Comparison of ENCODE assay signal across 9 cellular contexts in genomic region chr1:229230893-229231753, GRCh38. TPM values are rescaled to one million over a fixed set of nuclear protein-coding genes. Genes with fewer than 3 reads are reported as not detected.
DNase-seq lines count a peak whose midpoint lies in the region; ATAC-seq, FAIRE-seq and TF ChIP-seq lines count a peak whose summit lies in the region.
"Had no signal": no experiment of that assay in that cellular context is flagged by ENCODE, and none has a peak within 500 bp of the region (broad histone marks: within the 10 kb centered on the region; RNA-seq: fewer than 3 reads in every experiment).

No MANE protein-coding gene starts in this region.

- H3K4me3 ChIP-seq in HCT116 (replicated peaks in 1 of 2; ENCODE audit: low read depth in 1 of 2, low read length in 2 of 2) = peak overlapping the region in 1 of 2 experiments; percentile 1; a peak in 1 of 4 replicates
- H3K4me3 ChIP-seq: GM12878 had no signal

- H3K36me3 Mint-ChIP-seq in CD4-positive, alpha-beta T cell (ENCODE audit: low read depth) = no peaks in the 10 kb centered on the region

- TF ChIP-seq CTCF in HCT116 (IDR thresholded peaks at IDR 0.05 in 2 of 3, conservative IDR thresholded peaks at IDR 0.05 in 1 of 3; ENCODE audit: borderline replicate concordance in 1 of 3, insufficient read depth in 1 of 3, low read depth in 2 of 3, low read length in 2 of 3) = no peak
- TF ChIP-seq CTCF in CD4-positive, alpha-beta T cell (IDR thresholded peaks at IDR 0.05) = no peak

- no peaks in the 10 kb centered on the region for H3K27me3 Mint-ChIP-seq in CD4-positive, alpha-beta T cell

- RAD21 ChIA-PET in HCT116 (lab: Charles Lee; ENCODE audit: low non-redundant PET in 1 of 2, low total read pairs in 2 of 2, uncharacterized antibody in 2 of 2, unreplicated experiment in 2 of 2) = interaction anchor here in 1 of 2 experiments (0.7 to 1.4 kb wide), 2 partner anchors 24 kb away, joined by 3 to 4 read pairs; no protein-coding TSS in a partner anchor

- FAIRE-seq in GM12891 (lab: Jason Lieb, UNC) = no peak
- FAIRE-seq: GM12878 had no signal

- ATAC-seq in HCT116 (peak; percentile 71), HG03280 (IDR thresholded peaks at IDR 0.05; ENCODE audit: unreplicated experiment) (no peak), HG03460 (IDR thresholded peaks at IDR 0.05; ENCODE audit: unreplicated experiment) (no peak)
- no peak for ATAC-seq in CD4-positive, alpha-beta T cell (ENCODE audit: poor library complexity)

- H3K79me2 ChIP-seq in HCT116 (ENCODE audit: insufficient read depth, low read length) = no peaks in the 10 kb centered on the region

- no peaks in the 10 kb centered on the region for H4K20me1 ChIP-seq in HCT116 (ENCODE audit: insufficient read depth)

- POLR2A ChIA-PET in HCT116 (lab: Charles Lee) = interaction anchor here (1.5 kb wide), 1 partner anchor 567 kb away, joined by 5 read pairs; no protein-coding TSS in a partner anchor
- POLR2A ChIA-PET in CD4-positive, alpha-beta T cell (lab: Charles Lee) = no interaction called here

- H3K4me1 Mint-ChIP-seq in CD4-positive, alpha-beta T cell (ENCODE audit: low read depth) = peaks cover 17% of the 10 kb centered on the region

- no peaks in the 10 kb centered on the region for H3K9me3 Mint-ChIP-seq in CD4-positive, alpha-beta T cell

- no TSS peak for BruUV-seq in HCT116 (replicated peaks; lab: Mats Ljungman, UMichigan)

- H2AFZ ChIP-seq in HCT116 (ENCODE audit: low read depth, low read length, poor library complexity, severe bottlenecking) = peak overlapping the region; percentile 86

- H3K9me2 ChIP-seq in HCT116 (ENCODE audit: insufficient read depth) = no peaks in the 10 kb centered on the region

- no peaks in the 10 kb centered on the region for H3K27me3 ChIP-seq in HCT116 (ENCODE audit: insufficient read depth, low read length)
- H3K27me3 ChIP-seq in CD4-positive, alpha-beta T cell (ENCODE audit: control insufficient read depth, insufficient read depth, low read length) = no peaks in the 10 kb centered on the region

- CTCF ChIA-PET in HCT116 (lab: Charles Lee) = interaction anchor here (1.1 to 3.0 kb wide), 5 partner anchors 24 to 567 kb away, joined by 3 to 34 read pairs (median 9); no protein-coding TSS in a partner anchor
- CTCF ChIA-PET in CD4-positive, alpha-beta T cell (lab: Charles Lee) = no interaction called here

- H3K27ac ChIP-seq in HCT116 (ENCODE audit: low read depth, low read length) (peak overlapping the region; percentile 42), cingulate gyrus (ENCODE audit: low read depth, low read length) (peak overlapping the region; percentile 98)
- no peak overlapping the region for H3K27ac ChIP-seq in CD4-positive, alpha-beta T cell (ENCODE audit: low read depth, low read length)

- H3K9me3 ChIP-seq in HCT116 (ENCODE audit: control insufficient read depth in 1 of 2, insufficient read depth in 1 of 2, low read depth in 1 of 2, low read length in 2 of 2) = no peaks in the 10 kb centered on the region
- H3K9me3 ChIP-seq in CD4-positive, alpha-beta T cell (ENCODE audit: control insufficient read depth, low read length) = no peaks in the 10 kb centered on the region

- TF ChIP-seq POLR2A in HCT116 (IDR thresholded peaks at IDR 0.05; ENCODE audit: borderline replicate concordance, extremely low read depth, insufficient read depth, insufficient read length) (no peak), GM12891 (IDR thresholded peaks at IDR 0.05; ENCODE audit: low read depth, low read length) (no peak)

- H3K4me2 ChIP-seq in HCT116 (ENCODE audit: low read length) = peak overlapping the region; percentile 54

- H3K36me3 ChIP-seq in HCT116 (ENCODE audit: control insufficient read depth in 1 of 2, insufficient read depth in 2 of 2, low read length in 2 of 2) = no peaks in the 10 kb centered on the region

- peaks cover 46 to 54% of the 10 kb centered on the region in 2 experiments for H3K4me1 ChIP-seq in HCT116 (ENCODE audit: control insufficient read depth in 1 of 2, insufficient read depth in 2 of 2, low read length in 2 of 2)

- DNase-seq in HCT116 (ENCODE audit: low read depth, low spot score) (peak; percentile 69), NCI-H446 treated with DMSO at 0.1 percent for 48 hours (lab: John Stamatoyannopoulos, UW) (peak; percentile 83), retina (peak; percentile 54), GM12891 (ENCODE audit: insufficient read length, low spot score) (no peak)
- no peak for DNase-seq in CD4-positive, alpha-beta T cell

- peak overlapping the region; percentile 3; the same call in 1 of the 2 replicates for H3K9ac ChIP-seq in HCT116 (ENCODE audit: low read length)

- TF ChIP-seq RAD21 in HCT116 (IDR thresholded peaks at IDR 0.05; ENCODE audit: low read depth) = no peak

- intact Hi-C loops in HCT116 (cut with micrococcal nuclease) = no loop called here
- intact Hi-C loops in CD4-positive, alpha-beta T cell (cut with DNase I, micrococcal nuclease) = no loop called here

- H3K27ac Mint-ChIP-seq in CD4-positive, alpha-beta T cell = no peak overlapping the region

- H3K4me3 Mint-ChIP-seq in CD4-positive, alpha-beta T cell = no peak overlapping the region

TF ChIP-seq in HCT116, 20 proteins besides CTCF, POLR2A, EP300 and RAD21 (continues in another document):
- TF ChIP-seq JUND (IDR thresholded peaks at IDR 0.05) (peak; percentile 62), SIN3A (IDR thresholded peaks at IDR 0.05; ENCODE audit: low read depth) (no peak), CEBPB (IDR thresholded peaks at IDR 0.05; ENCODE audit: low read depth) (peak; percentile 29; the same call in 1 of the 2 replicates), SRF (IDR thresholded peaks at IDR 0.05; ENCODE audit: low read depth) (no peak), TCF7L2 (IDR thresholded peaks at IDR 0.05; ENCODE audit: borderline replicate concordance, extremely low read depth, insufficient read depth, insufficient read length) (peak; percentile 82), ZBTB33 (IDR thresholded peaks at IDR 0.05; ENCODE audit: extremely low read depth, insufficient replicate concordance, low read length) (no peak), ATF3 (IDR thresholded peaks at IDR 0.05) (no peak), EZH2 (IDR thresholded peaks at IDR 0.05) (no peak), ZFX (IDR thresholded peaks at IDR 0.05) (no peak), ZNF274 (IDR thresholded peaks at IDR 0.05; ENCODE audit: low read depth, low read length) (no peak), ELF1 (IDR thresholded peaks at IDR 0.05; ENCODE audit: borderline replicate concordance, low read depth) (no peak)

TF ChIP-seq in GM12891, 5 proteins besides CTCF, POLR2A, EP300 and RAD21:
- TF ChIP-seq PAX5 (IDR thresholded peaks at IDR 0.05; ENCODE audit: insufficient read depth, low read length, severe bottlenecking) = no peak

RNA-seq across cellular contexts. Expression of gene RAB4A, which starts 39.8 kb away (rescaled TPM):
- 101 TPM for total RNA-seq in HCT116 (2021; ENCODE audit: unreplicated experiment)
- 46.0 and 57.7 TPM in 2 replicates for polyA plus RNA-seq in HCT116 (2012)
- 10 to 100 TPM; 26.7 to 28.7 TPM for total RNA-seq in CD4-positive, alpha-beta T cell
- polyA plus RNA-seq in GM12891 (2012; ENCODE audit: low read depth, missing spikeins) = 19.9 TPM

Comparison
In these comparisons a context has a peak if more than half of its experiments do, and no peak if none do; other contexts are left out.
1. DNase-seq: peak in HCT116 (single experiment), NCI-H446 treated with DMSO at 0.1 percent for 48 hours (single experiment) and retina (single experiment); none in CD4-positive, alpha-beta T cell (0 of 10) and GM12891 (single experiment).